10 cellular contexts compared by ENCODE assay signal in the genomic region with DNA sequence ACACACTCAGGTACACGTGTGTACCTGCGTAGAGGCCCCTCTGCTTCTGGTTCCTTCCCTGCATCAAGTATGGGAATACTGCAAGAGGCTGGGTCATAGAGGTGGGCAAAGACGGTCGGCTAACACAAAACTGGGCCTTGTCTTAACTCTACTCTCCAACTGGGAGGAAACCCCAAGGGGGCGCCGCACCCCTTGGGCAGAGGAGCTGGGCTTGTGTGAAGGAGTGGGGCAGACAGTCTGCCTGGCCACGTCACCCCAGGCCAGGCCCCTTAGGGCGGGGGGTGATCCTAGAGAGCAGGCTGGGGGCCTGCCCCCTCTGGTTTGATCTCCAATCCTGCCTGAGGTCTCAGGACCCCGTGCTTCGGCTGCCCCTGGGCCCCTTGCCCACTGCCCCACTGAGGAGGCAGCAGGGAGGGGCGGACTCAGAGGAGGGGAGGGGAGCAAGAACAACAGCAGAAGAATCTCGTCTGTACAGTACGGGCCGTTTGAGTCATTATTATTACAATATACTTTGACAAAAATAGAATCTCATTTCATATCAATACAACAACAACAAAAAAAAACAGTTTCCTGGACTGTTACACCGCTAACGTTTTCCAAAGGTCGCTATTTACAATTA. TPM values are rescaled to one million over a fixed set of nuclear protein-coding genes. Genes with fewer than 3 reads are reported as not detected.
DNase-seq lines count a peak whose midpoint lies in the region; ATAC-seq and TF ChIP-seq lines count a peak whose summit lies in the region.
"Had no signal": no experiment of that assay in that cellular context is flagged by ENCODE, and none has a peak within 500 bp of the region (broad histone marks: within the 10 kb centered on the region; RNA-seq: fewer than 3 reads in every experiment).

No MANE protein-coding gene starts in this region.

- DNase-seq in activated naive CD4-positive, alpha-beta T cell treated with anti-CD3 and anti-CD28 coated beads for 36 hours = peak; percentile 32
- DNase-seq in activated naive CD4-positive, alpha-beta T cell treated with anti-CD3 and anti-CD28 coated beads, Interleukin-2, amount 10 ng/mL, durations not matched to agents 7 days and 5 days = no peak
- peak in 1 of 2 donors; percentile 6 for DNase-seq in foreskin keratinocyte
- DNase-seq in tibial nerve (ENCODE audit: low spot score in 2 of 2) = no peak
- DNase-seq in NCI-H1417 treated with DMSO at 0.1 percent for 48 hours (lab: John Stamatoyannopoulos, UW) = no peak
- DNase-seq: stimulated activated naive CD4-positive, alpha-beta T cell treated with Interleukin-2 at 50 U/mL for 16 hours had no signal

- peaks cover 10% of the 10 kb centered on the region for H3K36me3 Mint-ChIP-seq in activated naive CD4-positive, alpha-beta T cell treated with anti-CD3 and anti-CD28 coated beads for 36 hours (ENCODE audit: low read depth)
- H3K36me3 Mint-ChIP-seq in activated naive CD4-positive, alpha-beta T cell treated with anti-CD3 and anti-CD28 coated beads, Interleukin-2, amount 10 ng/mL, durations not matched to agents 7 days and 5 days = peaks cover 36% of the 10 kb centered on the region
- H3K36me3 Mint-ChIP-seq: natural killer cell treated with Interleukin-12 subunit alpha and Interleukin-12 subunit beta and Interleukin-15 and Interleukin-18, amount 100 ng/mL, for 72 hours had no signal

- peak overlapping the region; percentile 31 for H3K27ac ChIP-seq in foreskin keratinocyte
- H3K27ac ChIP-seq in tibial nerve = peak overlapping the region; percentile 1 to 85 (median 74)

- H3K27me3 ChIP-seq in foreskin keratinocyte = no peaks in the 10 kb centered on the region
- no peaks in the 10 kb centered on the region for H3K27me3 ChIP-seq in tibial nerve

- no peaks in the 10 kb centered on the region for H3K27me3 Mint-ChIP-seq in activated naive CD4-positive, alpha-beta T cell treated with anti-CD3 and anti-CD28 coated beads for 36 hours (ENCODE audit: low read depth)
- H3K27me3 Mint-ChIP-seq in activated naive CD4-positive, alpha-beta T cell treated with anti-CD3 and anti-CD28 coated beads, Interleukin-2, amount 10 ng/mL, durations not matched to agents 7 days and 5 days = no peaks in the 10 kb centered on the region
- H3K27me3 Mint-ChIP-seq: natural killer cell treated with Interleukin-12 subunit alpha and Interleukin-12 subunit beta and Interleukin-15 and Interleukin-18, amount 100 ng/mL, for 72 hours had no signal

- CTCF ChIA-PET in activated naive CD4-positive, alpha-beta T cell treated with anti-CD3 and anti-CD28 coated beads for 36 hours (lab: Charles Lee) = interaction anchor here (0.6 to 2.0 kb wide), 6 partner anchors 15 to 156 kb away, joined by 3 to 6 read pairs (median 4); no protein-coding TSS in a partner anchor
- CTCF ChIA-PET in activated naive CD4-positive, alpha-beta T cell treated with anti-CD3 and anti-CD28 coated beads, Interleukin-2, amount 10 ng/mL, durations not matched to agents 7 days and 5 days (lab: Charles Lee) = interaction anchor here (0.9 to 1.6 kb wide), 3 partner anchors 15 to 114 kb away, joined by 3 to 4 read pairs (median 4); partner anchors contain the start of gene TTC24

- no peaks in the 10 kb centered on the region for H3K9me3 Mint-ChIP-seq in activated naive CD4-positive, alpha-beta T cell treated with anti-CD3 and anti-CD28 coated beads for 36 hours
- no peaks in the 10 kb centered on the region for H3K9me3 Mint-ChIP-seq in activated naive CD4-positive, alpha-beta T cell treated with anti-CD3 and anti-CD28 coated beads, Interleukin-2, amount 10 ng/mL, durations not matched to agents 7 days and 5 days
- H3K9me3 Mint-ChIP-seq: natural killer cell treated with Interleukin-12 subunit alpha and Interleukin-12 subunit beta and Interleukin-15 and Interleukin-18, amount 100 ng/mL, for 72 hours had no signal

- no peak overlapping the region for H3K4me3 ChIP-seq in tibial nerve

- peaks cover 2% of the 10 kb centered on the region for H3K4me1 Mint-ChIP-seq in activated naive CD4-positive, alpha-beta T cell treated with anti-CD3 and anti-CD28 coated beads for 36 hours (ENCODE audit: low read depth)
- H3K4me1 Mint-ChIP-seq in activated naive CD4-positive, alpha-beta T cell treated with anti-CD3 and anti-CD28 coated beads, Interleukin-2, amount 10 ng/mL, durations not matched to agents 7 days and 5 days = peaks cover 19% of the 10 kb centered on the region

- no peak overlapping the region for H3K4me3 Mint-ChIP-seq in activated naive CD4-positive, alpha-beta T cell treated with anti-CD3 and anti-CD28 coated beads for 36 hours
- H3K4me3 Mint-ChIP-seq in activated naive CD4-positive, alpha-beta T cell treated with anti-CD3 and anti-CD28 coated beads, Interleukin-2, amount 10 ng/mL, durations not matched to agents 7 days and 5 days = no peak overlapping the region
- H3K4me3 Mint-ChIP-seq: natural killer cell treated with Interleukin-12 subunit alpha and Interleukin-12 subunit beta and Interleukin-15 and Interleukin-18, amount 100 ng/mL, for 72 hours had no signal

- H3K4me1 ChIP-seq in foreskin keratinocyte = peaks cover 18% of the 10 kb centered on the region
- H3K4me1 ChIP-seq in tibial nerve = peaks cover 0 to 63% (median 20%) of the 10 kb centered on the region in 4 donors

- no peaks in the 10 kb centered on the region for H3K9me3 ChIP-seq in tibial nerve

- ATAC-seq in SK-N-SH treated with all-trans-retinoic acid at 6 μM for 48 hours (peak; percentile 17; the same call in 2 of the 3 replicates), foreskin keratinocyte (peak; percentile 10), HG03520 (IDR thresholded peaks at IDR 0.05; ENCODE audit: unreplicated experiment) (no peak), GM19324 (IDR thresholded peaks at IDR 0.05; ENCODE audit: low FRiP score, unreplicated experiment) (no peak)

- TF ChIP-seq CTCF in foreskin keratinocyte (conservative IDR thresholded peaks at IDR 0.05) (peak; percentile 49), tibial nerve (IDR thresholded peaks at IDR 0.05) (no peak)

- no peak for TF ChIP-seq EP300 in tibial nerve (IDR thresholded peaks at IDR 0.05)

- WGBS in tibial nerve, 2 donors = 31 to 34% methylated on average over 14 to 17 of the region's 17 CpGs

- TF ChIP-seq POLR2A in tibial nerve (IDR thresholded peaks at IDR 0.05) = no peak

- intact Hi-C loops in activated naive CD4-positive, alpha-beta T cell treated with anti-CD3 and anti-CD28 coated beads for 36 hours (cut with micrococcal nuclease) = no loop called here

- H3K36me3 ChIP-seq in tibial nerve = peaks cover 6 to 52% (median 9%) of the 10 kb centered on the region in 3 donors

- H3K27ac Mint-ChIP-seq in activated naive CD4-positive, alpha-beta T cell treated with anti-CD3 and anti-CD28 coated beads for 36 hours = no peak overlapping the region
- no peak overlapping the region for H3K27ac Mint-ChIP-seq in activated naive CD4-positive, alpha-beta T cell treated with anti-CD3 and anti-CD28 coated beads, Interleukin-2, amount 10 ng/mL, durations not matched to agents 7 days and 5 days

TF ChIP-seq in SK-N-SH treated with all-trans-retinoic acid at 6 μM for 48 hours, 23 proteins besides CTCF, POLR2A, EP300 and RAD21:
- TF ChIP-seq SNAI2 (CRISPR knock-in tag; IDR thresholded peaks at IDR 0.05) = no peak
- TF ChIP-seq, protein P1, sequence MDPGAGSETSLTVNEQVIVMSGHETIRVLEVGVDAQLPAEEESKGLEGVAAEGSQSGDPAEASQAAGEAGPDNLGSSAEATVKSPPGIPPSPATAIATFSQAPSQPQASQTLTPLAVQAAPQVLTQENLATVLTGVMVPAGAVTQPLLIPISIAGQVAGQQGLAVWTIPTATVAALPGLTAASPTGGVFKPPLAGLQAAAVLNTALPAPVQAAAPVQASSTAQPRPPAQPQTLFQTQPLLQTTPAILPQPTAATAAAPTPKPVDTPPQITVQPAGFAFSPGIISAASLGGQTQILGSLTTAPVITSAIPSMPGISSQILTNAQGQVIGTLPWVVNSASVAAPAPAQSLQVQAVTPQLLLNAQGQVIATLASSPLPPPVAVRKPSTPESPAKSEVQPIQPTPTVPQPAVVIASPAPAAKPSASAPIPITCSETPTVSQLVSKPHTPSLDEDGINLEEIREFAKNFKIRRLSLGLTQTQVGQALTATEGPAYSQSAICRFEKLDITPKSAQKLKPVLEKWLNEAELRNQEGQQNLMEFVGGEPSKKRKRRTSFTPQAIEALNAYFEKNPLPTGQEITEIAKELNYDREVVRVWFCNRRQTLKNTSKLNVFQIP (CRISPR knock-in tag; IDR thresholded peaks at IDR 0.05; ENCODE audit: borderline replicate concordance, low read depth) = no peak
- TF ChIP-seq ZNF565 (CRISPR knock-in tag; conservative IDR thresholded peaks at IDR 0.05; ENCODE audit: low read depth) = no peak
- TF ChIP-seq ZC3H10 (CRISPR knock-in tag; IDR thresholded peaks at IDR 0.05) = no peak
- TF ChIP-seq ARNTL (CRISPR knock-in tag; IDR thresholded peaks at IDR 0.05; ENCODE audit: borderline replicate concordance, low read depth) = no peak
- no peak for TF ChIP-seq ZFP30 (CRISPR knock-in tag; IDR thresholded peaks at IDR 0.05)
- TF ChIP-seq ISL1 (CRISPR knock-in tag; IDR thresholded peaks at IDR 0.05) = no peak
- no peak for TF ChIP-seq ZNF70 (CRISPR knock-in tag; IDR thresholded peaks at IDR 0.05)
- TF ChIP-seq ESRRG (CRISPR knock-in tag; IDR thresholded peaks at IDR 0.05) = no peak
- TF ChIP-seq TCF4 (CRISPR knock-in tag; IDR thresholded peaks at IDR 0.05; ENCODE audit: borderline replicate concordance) = no peak
- TF ChIP-seq ZFP3 (CRISPR knock-in tag; IDR thresholded peaks at IDR 0.05) = no peak

RNA-seq across cellular contexts. Expression of gene MEF2D, which starts 34.7 kb away (rescaled TPM):
- total RNA-seq in activated naive CD4-positive, alpha-beta T cell treated with anti-CD3 and anti-CD28 coated beads for 36 hours = 10 to 100 TPM; 28.8 to 32.8 TPM
- total RNA-seq in foreskin keratinocyte (17.2 and 18.5 TPM in 2 replicates), tibial nerve (10 to 100 TPM; 67.5 to 84.9 (median 70.8) TPM)
- polyA plus RNA-seq in foreskin keratinocyte = 13.1 and 13.3 TPM in 2 replicates

Comparison
In these comparisons a context has a peak if more than half of its experiments do, and no peak if none do; other contexts are left out.
1. ATAC-seq: peak in SK-N-SH treated with all-trans-retinoic acid at 6 μM for 48 hours (single experiment) and foreskin keratinocyte (single experiment); none in HG03520 (single experiment) and GM19324 (single experiment).